In the genomic region with DNA sequence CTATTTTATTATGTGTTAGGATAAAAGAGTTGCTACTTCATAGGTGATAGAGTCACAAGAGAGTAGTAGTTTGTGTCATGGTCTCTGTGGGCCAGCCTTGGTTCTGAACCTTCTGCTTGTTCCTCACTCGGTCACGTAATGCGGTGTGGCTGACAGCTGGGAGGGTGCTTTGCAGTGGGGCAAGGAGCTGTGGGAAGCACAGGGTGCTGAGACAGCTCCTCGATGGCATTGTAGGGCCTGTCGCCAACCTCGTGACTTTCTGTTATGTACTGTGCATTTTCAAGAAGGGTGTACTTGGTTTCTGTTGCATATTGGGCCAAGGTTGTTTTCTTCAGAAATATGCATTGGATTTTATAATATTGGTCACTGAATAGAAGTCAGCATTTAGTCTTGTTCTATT, we compare ENCODE assay signal across 27 cellular contexts.
DNase-seq lines count a peak whose midpoint lies in the region; ATAC-seq, FAIRE-seq and TF ChIP-seq lines count a peak whose summit lies in the region.
"Had no signal": no experiment of that assay in that cellular context is flagged by ENCODE, and none has a peak within 500 bp of the region (broad histone marks: within the 10 kb centered on the region; RNA-seq: fewer than 3 reads in every experiment).

No MANE protein-coding gene starts in this region.

- no peak overlapping the region for H4K5ac ChIP-seq in IMR-90 (ENCODE audit: low read depth, low read length)

- H2AK9ac ChIP-seq in IMR-90 (replicated peaks; ENCODE audit: low read depth, low read length, poor library complexity) = no peak overlapping the region

- no peak for FAIRE-seq in pancreas (lab: Jason Lieb, UNC)
- FAIRE-seq: A549, GM12878, GM12892, GM18507 had no signal

- in situ Hi-C loops in IMR-90 (cut with MboI; ENCODE audit: low sequenced_read_pairs) = no loop called here

- WGBS in IMR-90 (ENCODE audit: extremely low coverage in 2 of 2, insufficient read length in 1 of 2), 2 experiments = 100% methylated on average over 1 of the region's 6 CpGs; no CpG with 5 or more reads in 1 of the 2 experiments
- no CpG with 5 or more reads among the region's 6 CpGs for WGBS in neuronal stem cell (ENCODE audit: extremely low coverage in 2 of 2, insufficient read length in 2 of 2, insufficient replicate concordance in 1 of 2), 2 donors
- WGBS in trophoblast cell (ENCODE audit: extremely low coverage, insufficient coverage, insufficient read length) = no CpG with 5 or more reads among the region's 6 CpGs
- 81% methylated on average over 6 of the region's 6 CpGs for WGBS in thyroid gland, 2 donors
- 89 to 93% methylated on average over 6 of the region's 6 CpGs for WGBS in pancreas, 2 donors

- intact Hi-C loops in IMR-90 (cut with micrococcal nuclease) (no loop called here), thyroid gland (cut with DNase I) (no loop called here), pancreas (cut with DNase I) (no loop called here)
- intact Hi-C loops in CD8-positive, alpha-beta T cell (cut with DNase I, micrococcal nuclease) = loop anchor here in 1 of 2 experiments (5.0 kb wide), 1 partner anchor 196 kb away; no protein-coding TSS in a partner anchor

- no peaks in the 10 kb centered on the region for H3K36me3 ChIP-seq in IMR-90 (ENCODE audit: control insufficient read depth, insufficient read depth, low read length)
- H3K36me3 ChIP-seq in neuronal stem cell (replicated peaks in 1 of 2; ENCODE audit: control insufficient read depth in 2 of 2, insufficient read depth in 2 of 2, low read length in 2 of 2) = no peaks in the 10 kb centered on the region
- no peaks in the 10 kb centered on the region for H3K36me3 ChIP-seq in trophoblast cell (ENCODE audit: control insufficient read depth in 1 of 2, insufficient read depth in 2 of 2, low read length in 2 of 2)
- H3K36me3 ChIP-seq in thyroid gland = no peaks in the 10 kb centered on the region
- no peaks in the 10 kb centered on the region for H3K36me3 ChIP-seq in pancreas
- no peaks in the 10 kb centered on the region for H3K36me3 ChIP-seq in CD8-positive, alpha-beta T cell (ENCODE audit: insufficient read depth, low read length)

- no peak overlapping the region for H3K4ac ChIP-seq in IMR-90 (ENCODE audit: low read depth, low read length)
- no peak overlapping the region for H3K4ac ChIP-seq in neuronal stem cell (ENCODE audit: low read length)
- H3K4ac ChIP-seq in trophoblast cell (ENCODE audit: low read depth, low read length) = no peak overlapping the region

- no peak overlapping the region for H3K18ac ChIP-seq in IMR-90 (ENCODE audit: low read depth, low read length)
- H3K18ac ChIP-seq in neuronal stem cell (ENCODE audit: low read length) = peak overlapping the region; percentile 19
- no peak overlapping the region for H3K18ac ChIP-seq in trophoblast cell (ENCODE audit: low read length)

- H2BK15ac ChIP-seq in IMR-90 (ENCODE audit: low read depth, low read length) = no peak overlapping the region
- H2BK15ac ChIP-seq in neuronal stem cell (ENCODE audit: low read length) = no peak overlapping the region

- no peak overlapping the region for H3K23ac ChIP-seq in IMR-90 (ENCODE audit: low read depth, low read length)
- no peak overlapping the region for H3K23ac ChIP-seq in neuronal stem cell (ENCODE audit: low read depth, low read length, poor library complexity)
- H3K23ac ChIP-seq in trophoblast cell (ENCODE audit: low read length) = no peak overlapping the region

- H3K9me3 ChIP-seq in IMR-90 (ENCODE audit: control insufficient read depth, insufficient read depth, low read length) (no peaks in the 10 kb centered on the region), neuronal stem cell (replicated peaks in 1 of 2; ENCODE audit: control insufficient read depth in 2 of 2, insufficient read depth in 1 of 2, low read depth in 1 of 2, low read length in 2 of 2) (no peaks in the 10 kb centered on the region), trophoblast cell (ENCODE audit: insufficient read depth, low read depth, low read length) (no peaks in the 10 kb centered on the region), thyroid gland (no peaks in the 10 kb centered on the region), pancreas (no peaks in the 10 kb centered on the region)
- H3K9me3 ChIP-seq in CD8-positive, alpha-beta T cell (ENCODE audit: low read length) = no peaks in the 10 kb centered on the region
- H3K9me3 ChIP-seq: A549; BLaER1 treated with 17β-estradiol and CSF1 and Interleukin-3, amounts not matched to agents 10 nM and 100 nM had no signal

- H2BK20ac ChIP-seq in IMR-90 (ENCODE audit: low read depth, low read length) = no peak overlapping the region

- H3K4me3 ChIP-seq in IMR-90 (ENCODE audit: insufficient read depth, low read depth, low read length) (no peak overlapping the region), neuronal stem cell (ENCODE audit: low read length in 2 of 2) (no peak overlapping the region), trophoblast cell (ENCODE audit: low read depth, low read length) (peak overlapping the region; percentile 1), thyroid gland (replicated peaks in 1 of 3) (no peak overlapping the region), pancreas (no peak overlapping the region)
- no peak overlapping the region for H3K4me3 ChIP-seq in CD8-positive, alpha-beta T cell (ENCODE audit: low read depth, low read length)
- H3K4me3 ChIP-seq: A549; BLaER1 treated with 17β-estradiol and CSF1 and Interleukin-3, amounts not matched to agents 10 nM and 100 nM; GM12878 had no signal

- no peaks in the 10 kb centered on the region for H3K4me1 Mint-ChIP-seq in CD8-positive, alpha-beta T cell (ENCODE audit: low read depth)
- H3K4me1 Mint-ChIP-seq: B cell; CD8-positive, alpha-beta memory T cell had no signal

- H2AFZ ChIP-seq in IMR-90 (replicated peaks; ENCODE audit: low read length, poor library complexity) (peak overlapping the region; percentile 70), neuronal stem cell (ENCODE audit: low read length) (no peak overlapping the region), trophoblast cell (ENCODE audit: insufficient read depth, low read length, poor library complexity) (no peak overlapping the region)

- H3K4me2 ChIP-seq in IMR-90 (ENCODE audit: low read depth, low read length) (no peak overlapping the region), neuronal stem cell (ENCODE audit: insufficient read depth, low read length, poor library complexity, severe bottlenecking) (no peak overlapping the region), trophoblast cell (ENCODE audit: low read length) (no peak overlapping the region)
- H3K4me2 ChIP-seq: A549; BLaER1 treated with 17β-estradiol and CSF1 and Interleukin-3, amounts not matched to agents 10 nM and 100 nM had no signal

- DNase-seq in IMR-90 (no peak), neuronal stem cell (ENCODE audit: low spot score) (no peak), trophoblast cell (no peak), thyroid gland (peak; percentile 33 to 67), pancreas (no peak)
- no peak for DNase-seq in CD8-positive, alpha-beta T cell
- DNase-seq: AML-193; CD4-positive, alpha-beta T cell; CD8-positive, alpha-beta memory T cell; COR-L47; DMS 273 treated with DMSO at 0.1 percent for 48 hours; DMS153; DMS53; DMS79; DND-41; EL; GDM1 had no signal

- H3K79me2 ChIP-seq in trophoblast cell (ENCODE audit: control insufficient read depth, insufficient read depth, low read length, poor library complexity) = no peaks in the 10 kb centered on the region

- H3K9ac ChIP-seq in IMR-90 (ENCODE audit: low read depth, low read length) = no peak overlapping the region
- H3K9ac ChIP-seq in neuronal stem cell (ENCODE audit: low read depth, low read length, poor library complexity) = no peak overlapping the region
- H3K9ac ChIP-seq in trophoblast cell (ENCODE audit: low read length) = no peak overlapping the region
- H3K9ac ChIP-seq: BLaER1 treated with 17β-estradiol and CSF1 and Interleukin-3, amounts not matched to agents 10 nM and 100 nM had no signal

- H3K27me3 Mint-ChIP-seq in CD8-positive, alpha-beta T cell (ENCODE audit: low read depth) = peaks cover 6% of the 10 kb centered on the region

- dilution Hi-C loops in IMR-90 (cut with HindIII; ENCODE audit: low sequenced_read_pairs, unreplicated experiment) = no loop called here

- H3K27ac Mint-ChIP-seq in CD8-positive, alpha-beta T cell = no peak overlapping the region
- H3K27ac Mint-ChIP-seq: B cell; CD4-positive, alpha-beta T cell; CD8-positive, alpha-beta memory T cell had no signal

- ATAC-seq in IMR-90 (ENCODE audit: low read depth) (no peak), pancreas (no peak), HG02973 (IDR thresholded peaks at IDR 0.05; ENCODE audit: unreplicated experiment) (no peak), HG02852 (IDR thresholded peaks at IDR 0.05; ENCODE audit: unreplicated experiment) (no peak)
- ATAC-seq in CD8-positive, alpha-beta T cell = no peak
- ATAC-seq: A549, GM12878 had no signal

- H3K36me3 Mint-ChIP-seq in CD8-positive, alpha-beta T cell = no peaks in the 10 kb centered on the region
- H3K36me3 Mint-ChIP-seq: CD8-positive, alpha-beta memory T cell had no signal

- H2BK12ac ChIP-seq in neuronal stem cell (ENCODE audit: low read length) (no peak overlapping the region), trophoblast cell (ENCODE audit: low read length) (no peak overlapping the region)

- H4K8ac ChIP-seq in IMR-90 (ENCODE audit: low read depth in 2 of 2, low read length in 2 of 2) = no peak overlapping the region
- H4K8ac ChIP-seq in neuronal stem cell (ENCODE audit: low read depth, low read length) = no peak overlapping the region
- H4K8ac ChIP-seq in trophoblast cell (ENCODE audit: low read depth, low read length) = no peak overlapping the region

- no TSS peak for BruUV-seq in IMR-90 (replicated peaks; lab: Mats Ljungman, UMichigan)

- CTCF ChIA-PET in IMR-90 (lab: Yijun Ruan, JAX) = no interaction called here
- CTCF ChIA-PET in CD8-positive, alpha-beta T cell (lab: Charles Lee) = no interaction called here

- TF ChIP-seq POLR2A in IMR-90 (IDR thresholded peaks at IDR 0.05; ENCODE audit: low read depth, low read length) (no peak), thyroid gland (IDR thresholded peaks at IDR 0.05) (peak in 1 of 2 donors; percentile 7)

- POLR2A ChIA-PET in IMR-90 (lab: Charles Lee; ENCODE audit: unreplicated experiment) = no interaction called here
- POLR2A ChIA-PET in CD8-positive, alpha-beta T cell (lab: Charles Lee) = no interaction called here

- TF ChIP-seq CTCF in IMR-90 (conservative IDR thresholded peaks at IDR 0.05; ENCODE audit: low read depth, low read length) (no peak), thyroid gland (IDR thresholded peaks at IDR 0.05) (no peak), pancreas (IDR thresholded peaks at IDR 0.05) (no peak)
- no peak for TF ChIP-seq CTCF in CD8-positive, alpha-beta T cell (IDR thresholded peaks at IDR 0.05)

- H4K12ac ChIP-seq in trophoblast cell (ENCODE audit: low read depth, low read length) = no peak overlapping the region

- H4K20me1 ChIP-seq in IMR-90 (ENCODE audit: insufficient read depth, low read length) = no peaks in the 10 kb centered on the region
- H4K20me1 ChIP-seq: BLaER1 treated with 17β-estradiol and CSF1 and Interleukin-3, amounts not matched to agents 10 nM and 100 nM had no signal

- H3K27ac ChIP-seq in IMR-90 (ENCODE audit: insufficient read depth, low read length) = no peak overlapping the region
- no peak overlapping the region for H3K27ac ChIP-seq in neuronal stem cell (replicated peaks; ENCODE audit: low read length)
- H3K27ac ChIP-seq in trophoblast cell (ENCODE audit: low read depth, low read length) = no peak overlapping the region
- peak overlapping the region; percentile 24 to 83 (median 81) for H3K27ac ChIP-seq in thyroid gland
- no peak overlapping the region for H3K27ac ChIP-seq in pancreas
- no peak overlapping the region for H3K27ac ChIP-seq in CD8-positive, alpha-beta T cell (ENCODE audit: low read depth, low read length)
- H3K27ac ChIP-seq: 22Rv1; A549; BLaER1 treated with 17β-estradiol and CSF1 and Interleukin-3, amounts not matched to agents 10 nM and 100 nM; C4-2B had no signal

- H3K27me3 ChIP-seq in IMR-90 (ENCODE audit: control insufficient read depth, insufficient read depth, low read length) (no peaks in the 10 kb centered on the region), neuronal stem cell (ENCODE audit: control insufficient read depth in 3 of 3, insufficient read depth in 3 of 3, low read depth in 1 of 3, low read length in 3 of 3) (peaks cover 0 to 17% (median 0%) of the 10 kb centered on the region in 3 experiments), trophoblast cell (ENCODE audit: insufficient read depth, low read length) (no peaks in the 10 kb centered on the region), thyroid gland (no peaks in the 10 kb centered on the region), pancreas (no peaks in the 10 kb centered on the region)
- no peaks in the 10 kb centered on the region for H3K27me3 ChIP-seq in CD8-positive, alpha-beta T cell (ENCODE audit: insufficient read depth, low read length)
- H3K27me3 ChIP-seq: BLaER1 treated with 17β-estradiol and CSF1 and Interleukin-3, amounts not matched to agents 10 nM and 100 nM had no signal

- H4K91ac ChIP-seq in IMR-90 (ENCODE audit: insufficient read depth, low read depth, low read length) (no peak overlapping the region), neuronal stem cell (ENCODE audit: low read depth, low read length, poor library complexity) (no peak overlapping the region), trophoblast cell (ENCODE audit: low read depth, low read length) (no peak overlapping the region)

- TF ChIP-seq RAD21 in IMR-90 (IDR thresholded peaks at IDR 0.05; ENCODE audit: low read length) = no peak

- no peaks in the 10 kb centered on the region for H3K79me1 ChIP-seq in IMR-90 (ENCODE audit: low read depth in 1 of 2, low read length in 2 of 2)
- H3K79me1 ChIP-seq in neuronal stem cell (ENCODE audit: low read depth, low read length) = no peaks in the 10 kb centered on the region
- H3K79me1 ChIP-seq in trophoblast cell (ENCODE audit: low read length) = no peaks in the 10 kb centered on the region

- no peak overlapping the region for H3K56ac ChIP-seq in IMR-90 (ENCODE audit: extremely low read depth, insufficient read depth, low read length)

- no peak overlapping the region for H3K14ac ChIP-seq in IMR-90 (replicated peaks; ENCODE audit: low read depth, low read length)
- H3K14ac ChIP-seq in neuronal stem cell (ENCODE audit: low read length) = peak overlapping the region; percentile 84
- no peak overlapping the region for H3K14ac ChIP-seq in trophoblast cell (ENCODE audit: low read length)

- H3K4me1 ChIP-seq in IMR-90 (ENCODE audit: control insufficient read depth, insufficient read depth, low read length) = no peaks in the 10 kb centered on the region
- no peaks in the 10 kb centered on the region for H3K4me1 ChIP-seq in neuronal stem cell (ENCODE audit: control insufficient read depth in 2 of 2, insufficient read depth in 1 of 2, low read depth in 1 of 2, low read length in 2 of 2)
- no peaks in the 10 kb centered on the region for H3K4me1 ChIP-seq in trophoblast cell (ENCODE audit: control insufficient read depth in 1 of 2, insufficient read depth in 2 of 2, low read length in 2 of 2)
- H3K4me1 ChIP-seq in thyroid gland = peaks cover 18 to 20% of the 10 kb centered on the region in 2 donors
- no peaks in the 10 kb centered on the region for H3K4me1 ChIP-seq in pancreas
- no peaks in the 10 kb centered on the region for H3K4me1 ChIP-seq in CD8-positive, alpha-beta T cell (ENCODE audit: insufficient read depth, low read length)
- H3K4me1 ChIP-seq: A549 had no signal

- H3K9me1 ChIP-seq in IMR-90 (ENCODE audit: insufficient read depth, low read length) = no peaks in the 10 kb centered on the region

- H2AK5ac ChIP-seq in IMR-90 (ENCODE audit: low read depth, low read length) (no peak overlapping the region), neuronal stem cell (ENCODE audit: low read depth, low read length) (no peak overlapping the region), trophoblast cell (ENCODE audit: low read length) (no peak overlapping the region)

- no peaks in the 10 kb centered on the region for H3K9me3 Mint-ChIP-seq in CD8-positive, alpha-beta T cell
- H3K9me3 Mint-ChIP-seq: CD4-positive, alpha-beta T cell; CD8-positive, alpha-beta memory T cell had no signal

- H2BK5ac ChIP-seq in IMR-90 (ENCODE audit: low read depth, low read length, poor library complexity, severe bottlenecking) (no peak overlapping the region), neuronal stem cell (ENCODE audit: low read length) (no peak overlapping the region), trophoblast cell (ENCODE audit: low read depth, low read length, poor library complexity) (no peak overlapping the region)

- H2BK120ac ChIP-seq in IMR-90 (ENCODE audit: low read depth, low read length) (no peak overlapping the region), neuronal stem cell (ENCODE audit: low read depth, low read length) (no peak overlapping the region), trophoblast cell (ENCODE audit: insufficient read depth, low read length, poor library complexity) (no peak overlapping the region)

- H3K4me3 Mint-ChIP-seq in CD8-positive, alpha-beta T cell = no peak overlapping the region
- H3K4me3 Mint-ChIP-seq: B cell; CD4-positive, alpha-beta T cell; CD8-positive, alpha-beta memory T cell had no signal

Comparison
In these comparisons a context has a peak if more than half of its experiments do, and no peak if none do; other contexts are left out.
1. DNase-seq: peak in thyroid gland (2 of 2); none in IMR-90 (single experiment), neuronal stem cell (single experiment), trophoblast cell (0 of 2), pancreas (0 of 6) and CD8-positive, alpha-beta T cell (0 of 7).
2. H3K27ac ChIP-seq: peak in thyroid gland (3 of 3); none in IMR-90 (single experiment), neuronal stem cell (single experiment), trophoblast cell (single experiment), pancreas (0 of 4) and CD8-positive, alpha-beta T cell (single experiment).